9 cellular contexts compared by ENCODE assay signal in the genomic region with DNA sequence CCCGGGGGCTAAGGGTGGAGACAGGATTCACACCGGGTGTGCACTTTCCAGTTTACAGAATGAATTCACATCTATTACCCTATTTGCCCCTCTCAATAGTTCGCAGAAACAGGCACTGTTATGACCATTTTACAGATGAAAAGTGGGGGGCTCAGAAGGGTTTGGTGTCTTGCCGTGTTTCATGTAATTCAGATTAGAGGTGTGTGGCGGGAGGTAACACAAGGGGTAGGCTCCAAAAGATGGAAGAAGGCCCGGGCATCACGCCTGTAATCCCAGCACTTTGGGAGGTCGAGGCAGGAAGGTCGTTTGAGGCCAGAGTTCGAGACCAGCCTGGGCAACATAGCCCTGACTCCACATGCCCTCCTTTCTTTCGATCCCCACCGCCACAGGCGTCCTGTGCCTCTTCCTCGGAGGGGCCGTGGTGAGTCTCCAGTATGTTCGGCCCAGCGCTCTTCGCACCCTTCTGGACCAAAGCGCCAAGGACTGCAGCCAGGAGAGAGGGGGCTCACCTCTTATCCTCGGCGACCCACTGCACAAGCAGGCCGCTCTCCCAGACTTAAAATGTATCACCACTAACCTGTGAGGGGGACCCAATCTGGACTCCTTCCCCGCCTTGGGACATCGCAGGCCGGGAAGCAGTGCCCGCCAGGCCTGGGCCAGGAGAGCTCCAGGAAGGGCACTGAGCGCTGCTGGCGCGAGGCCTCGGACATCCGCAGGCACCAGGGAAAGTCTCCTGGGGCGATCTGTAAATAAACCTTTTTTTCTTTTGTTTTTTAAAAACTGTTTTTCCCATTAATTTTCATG. TPM values are rescaled to one million over a fixed set of nuclear protein-coding genes. Genes with fewer than 3 reads are reported as not detected.
DNase-seq lines count a peak whose midpoint lies in the region; ATAC-seq and TF ChIP-seq lines count a peak whose summit lies in the region.
"Had no signal": no experiment of that assay in that cellular context is flagged by ENCODE, and none has a peak within 500 bp of the region (broad histone marks: within the 10 kb centered on the region; RNA-seq: fewer than 3 reads in every experiment).

No MANE protein-coding gene starts in this region.

- H3K27me3 Mint-ChIP-seq in activated naive CD8-positive, alpha-beta T cell treated with anti-CD3 and anti-CD28 coated beads for 36 hours = peaks cover 77% of the 10 kb centered on the region
- peaks cover 80% of the 10 kb centered on the region for H3K27me3 Mint-ChIP-seq in mesothelial cell of epicardium (ENCODE audit: low read depth)

- no peak for TF ChIP-seq CTCF in mesothelial cell of epicardium (IDR thresholded peaks at IDR 0.05; ENCODE audit: unreplicated experiment)

- DNase-seq in Right ventricle myocardium inferior (ENCODE audit: missing footprints) = no peak
- no peak for DNase-seq in cardiac septum (ENCODE audit: low spot score)
- no peak for DNase-seq in activated naive CD8-positive, alpha-beta T cell treated with anti-CD3 and anti-CD28 coated beads for 36 hours
- no peak for DNase-seq in mesothelial cell of epicardium (ENCODE audit: low spot score in 2 of 2, unreplicated experiment in 2 of 2)
- DNase-seq in NCI-H146 (lab: John Stamatoyannopoulos, UW) = no peak
- no peak for DNase-seq in stimulated activated CD4-positive, alpha-beta T cell treated with anti-CD3 and anti-CD28 coated beads, Interleukin-4, amount 100 ng/mL, for 4 hours
- DNase-seq in retina = no peak
- no peak for DNase-seq in hippocampal formation (lab: John Stamatoyannopoulos, UW)

- H3K9me3 Mint-ChIP-seq in activated naive CD8-positive, alpha-beta T cell treated with anti-CD3 and anti-CD28 coated beads for 36 hours = no peaks in the 10 kb centered on the region
- H3K9me3 Mint-ChIP-seq in mesothelial cell of epicardium = no peaks in the 10 kb centered on the region

- intact Hi-C loops in Right ventricle myocardium inferior (cut with DNase I) = loop anchor here (10.0 kb wide), 1 partner anchor 143 kb away; no protein-coding TSS in a partner anchor
- intact Hi-C loops in cardiac septum (cut with DNase I) = no loop called here

- no peak overlapping the region for H3K27ac Mint-ChIP-seq in activated naive CD8-positive, alpha-beta T cell treated with anti-CD3 and anti-CD28 coated beads for 36 hours
- H3K27ac Mint-ChIP-seq in mesothelial cell of epicardium = no peak overlapping the region

- H3K4me3 Mint-ChIP-seq in activated naive CD8-positive, alpha-beta T cell treated with anti-CD3 and anti-CD28 coated beads for 36 hours = peak overlapping the region; percentile 52
- peak overlapping the region; percentile 9 for H3K4me3 Mint-ChIP-seq in mesothelial cell of epicardium
- H3K4me3 Mint-ChIP-seq: neural crest cell had no signal

- peak; percentile 21 for ATAC-seq in Right ventricle myocardium inferior

- H3K4me1 Mint-ChIP-seq in activated naive CD8-positive, alpha-beta T cell treated with anti-CD3 and anti-CD28 coated beads for 36 hours = peaks cover 28% of the 10 kb centered on the region
- peaks cover 15% of the 10 kb centered on the region for H3K4me1 Mint-ChIP-seq in mesothelial cell of epicardium

- H3K36me3 Mint-ChIP-seq in activated naive CD8-positive, alpha-beta T cell treated with anti-CD3 and anti-CD28 coated beads for 36 hours = no peaks in the 10 kb centered on the region
- no peaks in the 10 kb centered on the region for H3K36me3 Mint-ChIP-seq in mesothelial cell of epicardium

RNA-seq across cellular contexts. Expression of a gene that starts 3.4 kb away (rescaled TPM):
- not detected for total RNA-seq in Right ventricle myocardium inferior
- not detected for total RNA-seq in cardiac septum
- not detected for total RNA-seq in activated naive CD8-positive, alpha-beta T cell treated with anti-CD3 and anti-CD28 coated beads for 36 hours
- total RNA-seq in mesothelial cell of epicardium = not detected in 3 replicates
- total RNA-seq: neural crest cell had no signal

RNA-seq across cellular contexts. Expression of a gene that starts 3.6 kb away (rescaled TPM):
- total RNA-seq in Right ventricle myocardium inferior (0.08 TPM), cardiac septum (0.19 TPM), mesothelial cell of epicardium (1.5 to 2.3 TPM (median 1.6 TPM) in 3 replicates)
- not detected for total RNA-seq in activated naive CD8-positive, alpha-beta T cell treated with anti-CD3 and anti-CD28 coated beads for 36 hours

RNA-seq across cellular contexts. Expression of a gene that starts 12.2 kb away (rescaled TPM):
- total RNA-seq in Right ventricle myocardium inferior (0.68 TPM), cardiac septum (0.73 TPM), mesothelial cell of epicardium (5.8 to 7.5 TPM (median 6.6 TPM) in 3 replicates)
- total RNA-seq in activated naive CD8-positive, alpha-beta T cell treated with anti-CD3 and anti-CD28 coated beads for 36 hours = not detected
- total RNA-seq: neural crest cell had no signal

RNA-seq across cellular contexts. Expression of a gene that starts 12.3 kb away (rescaled TPM):
- total RNA-seq in Right ventricle myocardium inferior (1.0 TPM), cardiac septum (0.59 TPM), mesothelial cell of epicardium (6.8 to 7.9 TPM (median 7.2 TPM) in 3 replicates)
- total RNA-seq in activated naive CD8-positive, alpha-beta T cell treated with anti-CD3 and anti-CD28 coated beads for 36 hours = under 1 TPM; 0.14 to 0.22 TPM
- total RNA-seq: neural crest cell had no signal
